24 cellular contexts compared by ENCODE assay signal in genomic region chr13:25227690-25228089, GRCh38. TPM values are rescaled to one million over a fixed set of nuclear protein-coding genes. Genes with fewer than 3 reads are reported as not detected.
DNase-seq lines count a peak whose midpoint lies in the region; ATAC-seq and TF ChIP-seq lines count a peak whose summit lies in the region.
"Had no signal": no experiment of that assay in that cellular context is flagged by ENCODE, and none has a peak within 500 bp of the region (broad histone marks: within the 10 kb centered on the region; RNA-seq: fewer than 3 reads in every experiment).

No MANE protein-coding gene starts in this region.

- H3K9me3 ChIP-seq in right atrium auricular region (no peaks in the 10 kb centered on the region), left ventricle myocardium inferior (replicated peaks) (no peaks in the 10 kb centered on the region)
- H3K9me3 ChIP-seq: A549; BLaER1 treated with 17β-estradiol and CSF1 and Interleukin-3, amounts not matched to agents 10 nM and 100 nM had no signal

- DNase-seq in right atrium auricular region (ENCODE audit: low spot score) (peak; percentile 26), left ventricle myocardium inferior (no peak), islet precursor cell (peak; percentile 36), glutamatergic neuron (no peak)
- no peak for DNase-seq in natural killer cell treated with Interleukin-12 subunit alpha and Interleukin-12 subunit beta and Interleukin-15 and Interleukin-18, amount 100 ng/mL, for 72 hours (ENCODE audit: low spot score)
- DNase-seq: AML-193; CD4-positive, alpha-beta T cell; CD8-positive, alpha-beta memory T cell; COR-L47; DMS 273 treated with DMSO at 0.1 percent for 48 hours; DMS153; DMS53; DMS79; DND-41; EL; GDM1 had no signal

- intact Hi-C loops in left ventricle myocardium inferior (cut with micrococcal nuclease): no loop called here

- no peak for ATAC-seq in natural killer cell treated with Interleukin-12 subunit alpha and Interleukin-12 subunit beta and Interleukin-15 and Interleukin-18, amount 100 ng/mL, for 72 hours
- ATAC-seq: A549, GM12878 had no signal

- H3K36me3 ChIP-seq in right atrium auricular region (no peaks in the 10 kb centered on the region), left ventricle myocardium inferior (no peaks in the 10 kb centered on the region)
- H3K36me3 ChIP-seq: BLaER1 treated with 17β-estradiol and CSF1 and Interleukin-3, amounts not matched to agents 10 nM and 100 nM had no signal

- H3K36me3 Mint-ChIP-seq in glutamatergic neuron (ENCODE audit: unreplicated experiment): peaks cover 4% of the 10 kb centered on the region
- H3K36me3 Mint-ChIP-seq in natural killer cell treated with Interleukin-12 subunit alpha and Interleukin-12 subunit beta and Interleukin-15 and Interleukin-18, amount 100 ng/mL, for 72 hours: no peaks in the 10 kb centered on the region

- peaks cover 3% of the 10 kb centered on the region for H3K27me3 Mint-ChIP-seq in glutamatergic neuron (ENCODE audit: unreplicated experiment)
- H3K27me3 Mint-ChIP-seq in natural killer cell treated with Interleukin-12 subunit alpha and Interleukin-12 subunit beta and Interleukin-15 and Interleukin-18, amount 100 ng/mL, for 72 hours: peaks cover 15 to 25% of the 10 kb centered on the region in 2 donors

- H3K27me3 ChIP-seq in right atrium auricular region (no peaks in the 10 kb centered on the region), left ventricle myocardium inferior (ENCODE audit: low read depth) (peaks cover 43% of the 10 kb centered on the region)
- H3K27me3 ChIP-seq: BLaER1 treated with 17β-estradiol and CSF1 and Interleukin-3, amounts not matched to agents 10 nM and 100 nM had no signal

- H3K27ac Mint-ChIP-seq in glutamatergic neuron (ENCODE audit: unreplicated experiment): no peak overlapping the region
- H3K27ac Mint-ChIP-seq in natural killer cell treated with Interleukin-12 subunit alpha and Interleukin-12 subunit beta and Interleukin-15 and Interleukin-18, amount 100 ng/mL, for 72 hours: no peak overlapping the region
- H3K27ac Mint-ChIP-seq: B cell; CD4-positive, alpha-beta T cell had no signal

- no peaks in the 10 kb centered on the region for H3K9me3 Mint-ChIP-seq in glutamatergic neuron (ENCODE audit: unreplicated experiment)
- H3K9me3 Mint-ChIP-seq in natural killer cell treated with Interleukin-12 subunit alpha and Interleukin-12 subunit beta and Interleukin-15 and Interleukin-18, amount 100 ng/mL, for 72 hours: no peaks in the 10 kb centered on the region
- H3K9me3 Mint-ChIP-seq: CD4-positive, alpha-beta T cell; CD8-positive, alpha-beta memory T cell had no signal

- no peak overlapping the region for H3K4me3 Mint-ChIP-seq in glutamatergic neuron (ENCODE audit: unreplicated experiment)
- H3K4me3 Mint-ChIP-seq in natural killer cell treated with Interleukin-12 subunit alpha and Interleukin-12 subunit beta and Interleukin-15 and Interleukin-18, amount 100 ng/mL, for 72 hours: no peak overlapping the region
- H3K4me3 Mint-ChIP-seq: B cell; CD4-positive, alpha-beta T cell; CD8-positive, alpha-beta memory T cell had no signal

- H3K4me1 Mint-ChIP-seq in glutamatergic neuron (ENCODE audit: low read depth, unreplicated experiment): peaks cover 4% of the 10 kb centered on the region
- no peaks in the 10 kb centered on the region for H3K4me1 Mint-ChIP-seq in natural killer cell treated with Interleukin-12 subunit alpha and Interleukin-12 subunit beta and Interleukin-15 and Interleukin-18, amount 100 ng/mL, for 72 hours (ENCODE audit: low read depth in 2 of 2)
- H3K4me1 Mint-ChIP-seq: B cell; CD8-positive, alpha-beta memory T cell had no signal

- no peak for TF ChIP-seq CTCF in right atrium auricular region (IDR thresholded peaks at IDR 0.05)
- TF ChIP-seq CTCF in left ventricle myocardium inferior (IDR thresholded peaks at IDR 0.05; ENCODE audit: borderline replicate concordance): no peak
- no peak for TF ChIP-seq CTCF in glutamatergic neuron (IDR thresholded peaks at IDR 0.05; ENCODE audit: partially characterized antibody, unreplicated experiment)

- H3K4me1 ChIP-seq in right atrium auricular region (no peaks in the 10 kb centered on the region), left ventricle myocardium inferior (no peaks in the 10 kb centered on the region)
- H3K4me1 ChIP-seq: A549 had no signal

- H3K4me3 ChIP-seq in right atrium auricular region: no peak overlapping the region
- no peak overlapping the region for H3K4me3 ChIP-seq in left ventricle myocardium inferior
- H3K4me3 ChIP-seq: A549; BLaER1 treated with 17β-estradiol and CSF1 and Interleukin-3, amounts not matched to agents 10 nM and 100 nM; GM12878 had no signal

- no peak overlapping the region for H3K27ac ChIP-seq in right atrium auricular region
- no peak overlapping the region for H3K27ac ChIP-seq in left ventricle myocardium inferior (replicated peaks)
- H3K27ac ChIP-seq: 22Rv1; A549; BLaER1 treated with 17β-estradiol and CSF1 and Interleukin-3, amounts not matched to agents 10 nM and 100 nM; C4-2B had no signal

RNA-seq across cellular contexts. Expression of gene AMER2, which starts 55.6 kb away (rescaled TPM):
- not detected for total RNA-seq in right atrium auricular region
- total RNA-seq in left ventricle myocardium inferior: not detected
- 1.5 TPM for total RNA-seq in glutamatergic neuron (ENCODE audit: unreplicated experiment)
- not detected for total RNA-seq in natural killer cell treated with Interleukin-12 subunit alpha and Interleukin-12 subunit beta and Interleukin-15 and Interleukin-18, amount 100 ng/mL, for 72 hours
- total RNA-seq: A172; B cell; CD4-positive, alpha-beta T cell; CD8-positive, alpha-beta memory T cell; G401 had no signal

RNA-seq across cellular contexts. Expression of gene MTMR6, which starts 59.6 kb away (rescaled TPM):
- total RNA-seq in right atrium auricular region: 10 to 100 TPM; 14.8 to 21.2 TPM
- total RNA-seq in left ventricle myocardium inferior: 17.4 TPM
- total RNA-seq in glutamatergic neuron (ENCODE audit: unreplicated experiment): 95.3 TPM
- 10 to 100 TPM; 20.5 to 31.1 TPM for total RNA-seq in natural killer cell treated with Interleukin-12 subunit alpha and Interleukin-12 subunit beta and Interleukin-15 and Interleukin-18, amount 100 ng/mL, for 72 hours

Comparison
In these comparisons a context has a peak if more than half of its experiments do, and no peak if none do; other contexts are left out.
1. DNase-seq: peak in right atrium auricular region (single experiment) and islet precursor cell (single experiment); none in left ventricle myocardium inferior (single experiment), glutamatergic neuron (single experiment) and natural killer cell treated with Interleukin-12 subunit alpha and Interleukin-12 subunit beta and Interleukin-15 and Interleukin-18, amount 100 ng/mL, for 72 hours (single experiment).